25 cellular contexts compared by ENCODE assay signal in the genomic region with DNA sequence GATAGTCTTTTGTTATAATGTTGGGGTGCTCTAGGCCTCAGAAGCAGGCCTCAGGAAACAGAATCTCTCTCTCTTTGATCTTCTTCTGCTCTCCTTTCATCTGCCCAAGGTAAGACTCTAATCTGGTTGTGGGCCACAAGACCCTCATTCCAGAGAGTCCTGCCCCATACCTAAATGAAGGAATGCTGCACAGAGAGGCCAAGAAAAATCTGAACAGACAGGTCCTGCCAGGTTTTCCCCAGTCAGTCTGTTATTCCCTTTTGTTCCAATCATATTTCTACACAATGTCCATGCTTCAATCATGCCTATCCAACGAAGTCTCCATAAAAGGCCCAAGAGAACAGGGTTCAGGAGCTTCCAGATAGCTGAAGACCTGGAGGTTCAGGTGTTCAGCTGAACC. TPM values are rescaled to one million over a fixed set of nuclear protein-coding genes. Genes with fewer than 3 reads are reported as not detected.
"Had no signal": no experiment of that assay in that cellular context is flagged by ENCODE, and none has a peak within 500 bp of the region (broad histone marks: within the 10 kb centered on the region; RNA-seq: fewer than 3 reads in every experiment).

No MANE protein-coding gene starts in this region.

- ATAC-seq: effector memory CD8-positive, alpha-beta T cell; left cardiac atrium; right lobe of liver had no signal

- DNase-seq: activated CD4-positive, alpha-beta T cell treated with anti-CD3 and anti-CD28 coated beads, Interleukin-2, amount 50 U/mL, for 48 hours; activated CD8-positive, alpha-beta memory T cell treated with anti-CD3 and anti-CD28 coated beads, Interleukin-2, amount 50 U/mL, for 48 hours; activated naive CD4-positive, alpha-beta T cell treated with anti-CD3 and anti-CD28 coated beads, Interleukin-2, amount 50 U/mL, for 16 hours; activated T-cell treated with anti-CD3 and anti-CD28 coated beads, Interleukin-2, amount 50 U/mL, for 48 hours; brain microvascular endothelial cell; caudate nucleus; effector memory CD8-positive, alpha-beta T cell; hippocampal formation; left cardiac atrium; posterior cingulate gyrus; right lobe of liver; SK-N-SH; small intestine; stimulated activated naive CD4-positive, alpha-beta T cell; T-helper 9 cell; testis had no signal

- H3K9me2 ChIP-seq: SK-N-SH had no signal

- H3K9ac ChIP-seq: SK-N-SH had no signal

- H3K4me2 ChIP-seq: SK-N-SH had no signal

- H3K27ac Mint-ChIP-seq: type B pancreatic cell had no signal

- H3K9me3 Mint-ChIP-seq: effector memory CD8-positive, alpha-beta T cell had no signal

- H3K27me3 Mint-ChIP-seq: effector memory CD8-positive, alpha-beta T cell; type B pancreatic cell had no signal

- H3K36me3 ChIP-seq: ascending aorta, brain microvascular endothelial cell, esophagus muscularis mucosa, right lobe of liver had no signal

- H3K27ac ChIP-seq: ascending aorta, brain microvascular endothelial cell, esophagus muscularis mucosa, right lobe of liver had no signal

- H3K4me1 ChIP-seq: right lobe of liver had no signal

- H3K4me3 Mint-ChIP-seq: effector memory CD8-positive, alpha-beta T cell; neural crest cell; type B pancreatic cell had no signal

- H3K9me3 ChIP-seq: ascending aorta, esophagus muscularis mucosa, right lobe of liver, SK-N-SH, testis had no signal

- H3K27me3 ChIP-seq: ascending aorta, brain microvascular endothelial cell, esophagus muscularis mucosa, right lobe of liver, testis had no signal

- H3K4me3 ChIP-seq: ascending aorta, esophagus muscularis mucosa, right lobe of liver, testis had no signal

- H3K36me3 Mint-ChIP-seq: type B pancreatic cell had no signal

RNA-seq across cellular contexts. Expression of a gene that starts 7.0 kb away (rescaled TPM):
- total RNA-seq: ascending aorta, liver, neural crest cell, right lobe of liver had no signal

RNA-seq across cellular contexts. Expression of a gene that starts 38.5 kb away (rescaled TPM):
- total RNA-seq: dermis microvascular lymphatic vessel endothelial cell had no signal

RNA-seq across cellular contexts. Expression of a gene that starts 44.5 kb away (rescaled TPM):
- total RNA-seq: activated CD8-positive, alpha-beta memory T cell treated with anti-CD3 and anti-CD28 coated beads for 36 hours; ascending aorta; dermis microvascular lymphatic vessel endothelial cell; esophagus muscularis mucosa; frontal cortex; left cardiac atrium; neural crest cell; omental fat pad; right lobe of liver had no signal
- polyA plus RNA-seq: liver, SK-N-SH had no signal

RNA-seq across cellular contexts. Expression of a gene that starts 47.1 kb away (rescaled TPM):
- total RNA-seq: activated CD8-positive, alpha-beta memory T cell treated with anti-CD3 and anti-CD28 coated beads for 36 hours; ascending aorta; dermis microvascular lymphatic vessel endothelial cell; esophagus muscularis mucosa; frontal cortex; neural crest cell had no signal
- polyA plus RNA-seq: small intestine had no signal
